Comparison of ENCODE assay signal across 2 cellular contexts in the genomic region with DNA sequence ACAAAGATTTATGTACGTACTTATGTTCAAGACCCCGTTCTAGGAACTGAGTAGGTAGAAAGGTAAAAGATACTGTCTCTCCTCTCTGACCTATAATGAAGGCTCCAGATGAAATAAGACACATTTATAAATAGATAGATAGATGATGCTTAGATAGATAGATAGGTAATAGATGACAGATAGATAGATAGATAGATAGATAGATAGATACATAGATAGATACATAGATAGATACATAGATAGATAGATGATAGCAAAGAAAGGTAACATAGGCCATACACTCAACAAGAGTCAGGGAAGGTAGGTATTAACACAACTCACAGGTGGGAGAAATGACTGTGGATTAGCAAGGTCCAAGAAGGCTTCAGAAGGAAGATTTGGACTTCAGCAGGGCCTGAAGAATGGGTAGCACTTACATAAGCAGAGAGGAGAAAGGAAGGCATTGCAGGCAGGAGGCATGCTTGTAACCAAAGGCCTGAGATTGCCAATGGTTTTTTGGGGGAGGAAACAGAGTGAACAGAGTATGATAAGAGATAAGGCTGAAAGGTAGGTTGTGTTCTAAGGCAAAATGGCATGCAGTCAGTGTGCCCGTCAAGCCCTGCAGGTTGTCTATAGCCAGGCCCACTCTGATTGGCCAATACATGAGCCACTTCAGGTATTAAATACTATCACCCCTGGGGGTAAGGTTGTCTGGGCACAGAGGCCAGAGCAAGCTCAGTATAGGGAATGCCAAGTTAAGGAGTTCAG.
TF ChIP-seq lines count a peak whose summit lies in the region.

No MANE protein-coding gene starts in this region.

TF ChIP-seq in SK-N-SH treated with all-trans-retinoic acid at 6 μM for 48 hours, 23 proteins besides CTCF, POLR2A, EP300 and RAD21 (continued from another document):
- TF ChIP-seq, protein P1, sequence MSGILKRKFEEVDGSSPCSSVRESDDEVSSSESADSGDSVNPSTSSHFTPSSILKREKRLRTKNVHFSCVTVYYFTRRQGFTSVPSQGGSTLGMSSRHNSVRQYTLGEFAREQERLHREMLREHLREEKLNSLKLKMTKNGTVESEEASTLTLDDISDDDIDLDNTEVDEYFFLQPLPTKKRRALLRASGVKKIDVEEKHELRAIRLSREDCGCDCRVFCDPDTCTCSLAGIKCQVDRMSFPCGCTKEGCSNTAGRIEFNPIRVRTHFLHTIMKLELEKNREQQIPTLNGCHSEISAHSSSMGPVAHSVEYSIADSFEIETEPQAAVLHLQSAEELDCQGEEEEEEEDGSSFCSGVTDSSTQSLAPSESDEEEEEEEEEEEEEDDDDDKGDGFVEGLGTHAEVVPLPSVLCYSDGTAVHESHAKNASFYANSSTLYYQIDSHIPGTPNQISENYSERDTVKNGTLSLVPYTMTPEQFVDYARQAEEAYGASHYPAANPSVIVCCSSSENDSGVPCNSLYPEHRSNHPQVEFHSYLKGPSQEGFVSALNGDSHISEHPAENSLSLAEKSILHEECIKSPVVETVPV (CRISPR knock-in tag; IDR thresholded peaks at IDR 0.05): no peak
- TF ChIP-seq ZFP3 (CRISPR knock-in tag; IDR thresholded peaks at IDR 0.05): no peak
- TF ChIP-seq TCF4 (CRISPR knock-in tag; IDR thresholded peaks at IDR 0.05; ENCODE audit: borderline replicate concordance): no peak
- TF ChIP-seq CSDC2 (CRISPR knock-in tag; IDR thresholded peaks at IDR 0.05): no peak
- no peak for TF ChIP-seq ZNF565 (CRISPR knock-in tag; conservative IDR thresholded peaks at IDR 0.05; ENCODE audit: low read depth)

TF ChIP-seq in SK-N-SH, 30 proteins besides CTCF, POLR2A, EP300 and RAD21 (continued from another document):
- TF ChIP-seq, protein P2, sequence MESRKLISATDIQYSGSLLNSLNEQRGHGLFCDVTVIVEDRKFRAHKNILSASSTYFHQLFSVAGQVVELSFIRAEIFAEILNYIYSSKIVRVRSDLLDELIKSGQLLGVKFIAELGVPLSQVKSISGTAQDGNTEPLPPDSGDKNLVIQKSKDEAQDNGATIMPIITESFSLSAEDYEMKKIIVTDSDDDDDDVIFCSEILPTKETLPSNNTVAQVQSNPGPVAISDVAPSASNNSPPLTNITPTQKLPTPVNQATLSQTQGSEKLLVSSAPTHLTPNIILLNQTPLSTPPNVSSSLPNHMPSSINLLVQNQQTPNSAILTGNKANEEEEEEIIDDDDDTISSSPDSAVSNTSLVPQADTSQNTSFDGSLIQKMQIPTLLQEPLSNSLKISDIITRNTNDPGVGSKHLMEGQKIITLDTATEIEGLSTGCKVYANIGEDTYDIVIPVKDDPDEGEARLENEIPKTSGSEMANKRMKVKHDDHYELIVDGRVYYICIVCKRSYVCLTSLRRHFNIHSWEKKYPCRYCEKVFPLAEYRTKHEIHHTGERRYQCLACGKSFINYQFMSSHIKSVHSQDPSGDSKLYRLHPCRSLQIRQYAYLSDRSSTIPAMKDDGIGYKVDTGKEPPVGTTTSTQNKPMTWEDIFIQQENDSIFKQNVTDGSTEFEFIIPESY (IDR thresholded peaks at IDR 0.05; ENCODE audit: borderline replicate concordance, low read depth): no peak
- TF ChIP-seq RXRA (IDR thresholded peaks at IDR 0.05; ENCODE audit: borderline replicate concordance, low read depth) (no peak), TAF1 (IDR thresholded peaks at IDR 0.05; ENCODE audit: borderline replicate concordance, low read depth, low read length) (no peak)
- TF ChIP-seq, protein P3, sequence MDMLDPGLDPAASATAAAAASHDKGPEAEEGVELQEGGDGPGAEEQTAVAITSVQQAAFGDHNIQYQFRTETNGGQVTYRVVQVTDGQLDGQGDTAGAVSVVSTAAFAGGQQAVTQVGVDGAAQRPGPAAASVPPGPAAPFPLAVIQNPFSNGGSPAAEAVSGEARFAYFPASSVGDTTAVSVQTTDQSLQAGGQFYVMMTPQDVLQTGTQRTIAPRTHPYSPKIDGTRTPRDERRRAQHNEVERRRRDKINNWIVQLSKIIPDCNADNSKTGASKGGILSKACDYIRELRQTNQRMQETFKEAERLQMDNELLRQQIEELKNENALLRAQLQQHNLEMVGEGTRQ (IDR thresholded peaks at IDR 0.05; ENCODE audit: borderline replicate concordance, low read depth, low read length): no peak
TF ChIP-seq in SK-N-SH: peak in this region for 0.
